ENCODE assay signal across 9 cellular contexts in genomic region chr1:77539510-77540142, GRCh38.
DNase-seq lines count a peak whose midpoint lies in the region; ATAC-seq, FAIRE-seq and TF ChIP-seq lines count a peak whose summit lies in the region.
"Had no signal": no experiment of that assay in that cellular context is flagged by ENCODE, and none has a peak within 500 bp of the region (broad histone marks: within the 10 kb centered on the region; RNA-seq: fewer than 3 reads in every experiment).

No MANE protein-coding gene starts in this region.

- H3K27me3 ChIP-seq in BLaER1 (no peaks in the 10 kb centered on the region), mammary epithelial cell (ENCODE audit: insufficient read depth, low read length) (no peaks in the 10 kb centered on the region), mesenchymal stem cell (ENCODE audit: control insufficient read depth in 1 of 2, insufficient read depth in 1 of 2, low read length in 2 of 2) (no peaks in the 10 kb centered on the region)

- H2BK5ac ChIP-seq in mesenchymal stem cell (ENCODE audit: low read depth, low read length, poor library complexity, severe bottlenecking): peak overlapping the region; percentile 98

- H3K36me3 Mint-ChIP-seq in activated naive CD4-positive, alpha-beta T cell treated with anti-CD3 and anti-CD28 coated beads, Interleukin-2, amount 50 U/mL, for 72 hours: no peaks in the 10 kb centered on the region
- no peaks in the 10 kb centered on the region for H3K36me3 Mint-ChIP-seq in activated naive CD4-positive, alpha-beta T cell treated with anti-CD3 and anti-CD28 coated beads, Interleukin-2, amount 10 ng/mL, durations not matched to agents 7 days and 5 days

- H3K79me1 ChIP-seq in mesenchymal stem cell (replicated peaks; ENCODE audit: low read length, poor library complexity, severe bottlenecking): peaks cover 3% of the 10 kb centered on the region

- DNase-seq in HTR-8/SVneo (ENCODE audit: insufficient read length, low spot score) (peak; percentile 31), mammary epithelial cell (peak; percentile 48), mesenchymal stem cell (peak; percentile 74), GM10266 (ENCODE audit: extremely low spot score) (no peak), NCI-H345 (lab: John Stamatoyannopoulos, UW) (no peak)
- no peak for DNase-seq in activated naive CD4-positive, alpha-beta T cell treated with anti-CD3 and anti-CD28 coated beads, Interleukin-2, amount 50 U/mL, for 72 hours (ENCODE audit: low spot score in 2 of 2)
- no peak for DNase-seq in activated naive CD4-positive, alpha-beta T cell treated with anti-CD3 and anti-CD28 coated beads, Interleukin-2, amount 10 ng/mL, durations not matched to agents 7 days and 5 days
- DNase-seq: stimulated activated naive CD4-positive, alpha-beta T cell had no signal

- H3K4me3 ChIP-seq in BLaER1 (no peak overlapping the region), mammary epithelial cell (replicated peaks in 1 of 3; ENCODE audit: insufficient read depth in 1 of 3, low read depth in 2 of 3, low read length in 3 of 3) (no peak overlapping the region), mesenchymal stem cell (ENCODE audit: insufficient read depth in 1 of 2, low read depth in 1 of 2, low read length in 2 of 2) (peak overlapping the region in 1 of 2 experiments; percentile 46)

- no peak for FAIRE-seq in HTR-8/SVneo (lab: Jason Lieb, UNC)

- H4K91ac ChIP-seq in mesenchymal stem cell (ENCODE audit: low read length): peak overlapping the region; percentile 12

- H3K4me1 ChIP-seq in BLaER1 (peaks cover 53% of the 10 kb centered on the region), mammary epithelial cell (ENCODE audit: insufficient read depth, low read length) (peaks cover 41% of the 10 kb centered on the region), mesenchymal stem cell (ENCODE audit: control insufficient read depth, insufficient read depth, low read depth, low read length) (peaks cover 20% of the 10 kb centered on the region)

- no TSS peak for BruUV-seq in mammary epithelial cell (replicated peaks; lab: Mats Ljungman, UMichigan)

- dilution Hi-C loops in mammary epithelial cell (cut with HindIII; ENCODE audit: low sequenced_read_pairs): no loop called here

- H2AFZ ChIP-seq in mammary epithelial cell (ENCODE audit: low read depth, low read length): peak overlapping the region; percentile 68
- no peak overlapping the region for H2AFZ ChIP-seq in mesenchymal stem cell (ENCODE audit: low read depth, low read length)

- H2AK5ac ChIP-seq in mesenchymal stem cell (ENCODE audit: low read length, severe bottlenecking): peak overlapping the region; percentile 82

- no peak for ATAC-seq in activated naive CD4-positive, alpha-beta T cell treated with anti-CD3 and anti-CD28 coated beads, Interleukin-2, amount 50 U/mL, for 72 hours

- no peaks in the 10 kb centered on the region for H3K36me3 ChIP-seq in BLaER1
- H3K36me3 ChIP-seq in mammary epithelial cell (ENCODE audit: insufficient read depth, low read length): no peaks in the 10 kb centered on the region
- no peaks in the 10 kb centered on the region for H3K36me3 ChIP-seq in mesenchymal stem cell (ENCODE audit: control insufficient read depth in 1 of 2, insufficient read depth in 2 of 2, low read depth in 1 of 2, low read length in 2 of 2)

- H4K20me1 ChIP-seq in BLaER1 (no peaks in the 10 kb centered on the region), mammary epithelial cell (ENCODE audit: insufficient read depth, low read length) (no peaks in the 10 kb centered on the region)

- peak overlapping the region in 1 of 2 experiments; percentile 6 for H3K23ac ChIP-seq in mesenchymal stem cell (ENCODE audit: low read length in 2 of 2)

- in situ Hi-C loops in mammary epithelial cell (cut with MboI; ENCODE audit: low sequenced_read_pairs in 2 of 2): loop anchor here (10.0 to 25.0 kb wide), 3 partner anchors 227 to 395 kb away; no protein-coding TSS in a partner anchor

- H3K79me2 ChIP-seq in mammary epithelial cell (ENCODE audit: insufficient read depth, low read length): no peaks in the 10 kb centered on the region

- H3K27me3 Mint-ChIP-seq in activated naive CD4-positive, alpha-beta T cell treated with anti-CD3 and anti-CD28 coated beads, Interleukin-2, amount 10 ng/mL, durations not matched to agents 7 days and 5 days: no peaks in the 10 kb centered on the region

- 88% methylated on average over 2 of the region's 4 CpGs for WGBS in mammary epithelial cell (ENCODE audit: low coverage, missing lambda C conversion rate)
- 46% methylated on average over 4 of the region's 4 CpGs for WGBS in mesenchymal stem cell

- H3K9me3 ChIP-seq in BLaER1 (no peaks in the 10 kb centered on the region), mammary epithelial cell (replicated peaks; ENCODE audit: insufficient read depth, low read length) (no peaks in the 10 kb centered on the region), mesenchymal stem cell (ENCODE audit: control insufficient read depth, low read length) (no peaks in the 10 kb centered on the region)

- H3K9me3 Mint-ChIP-seq in activated naive CD4-positive, alpha-beta T cell treated with anti-CD3 and anti-CD28 coated beads, Interleukin-2, amount 50 U/mL, for 72 hours: no peaks in the 10 kb centered on the region
- H3K9me3 Mint-ChIP-seq in activated naive CD4-positive, alpha-beta T cell treated with anti-CD3 and anti-CD28 coated beads, Interleukin-2, amount 10 ng/mL, durations not matched to agents 7 days and 5 days: no peaks in the 10 kb centered on the region

- peak overlapping the region; percentile 42 to 50 for H3K4ac ChIP-seq in mesenchymal stem cell (ENCODE audit: low read depth in 1 of 2, low read length in 2 of 2)

- H3K27ac ChIP-seq in BLaER1 (no peak overlapping the region; the same call in 1 of the 2 replicates), mammary epithelial cell (ENCODE audit: insufficient read depth, low read depth, low read length) (peak overlapping the region; percentile 55), mesenchymal stem cell (ENCODE audit: low read length, poor library complexity, severe bottlenecking) (peak overlapping the region; percentile 99)

- peak overlapping the region; percentile 68 for H4K8ac ChIP-seq in mesenchymal stem cell (ENCODE audit: low read length)

- TF ChIP-seq CTCF in mammary epithelial cell (conservative IDR thresholded peaks at IDR 0.05 in 1 of 2, IDR thresholded peaks at IDR 0.05 in 1 of 2; ENCODE audit: extremely low read depth in 1 of 2, insufficient read depth in 1 of 2, low read depth in 1 of 2, low read length in 2 of 2): no peak
- no peak for TF ChIP-seq CTCF in GM10266 (IDR thresholded peaks at IDR 0.05; ENCODE audit: control insufficient read depth, insufficient read depth, low read depth, missing control alignments)

- no peak overlapping the region for H2BK15ac ChIP-seq in mesenchymal stem cell (ENCODE audit: low read depth, poor library complexity, severe bottlenecking)

- H3K4me2 ChIP-seq in BLaER1: peak overlapping the region; percentile 52
- peak overlapping the region; percentile 40 for H3K4me2 ChIP-seq in mammary epithelial cell (ENCODE audit: insufficient read depth, low read depth, low read length)
- peak overlapping the region; percentile 40 for H3K4me2 ChIP-seq in mesenchymal stem cell (ENCODE audit: low read length, poor library complexity, severe bottlenecking)

- peak overlapping the region; percentile 11 to 98 for H2BK12ac ChIP-seq in mesenchymal stem cell (ENCODE audit: low read length in 2 of 2)

- CTCF ChIA-PET in mammary epithelial cell (lab: Charles Lee; ENCODE audit: low non-redundant PET): interaction anchor here (0.7 kb wide), 1 partner anchor 575 kb away, joined by 5 read pairs; no protein-coding TSS in a partner anchor
- CTCF ChIA-PET in activated naive CD4-positive, alpha-beta T cell treated with anti-CD3 and anti-CD28 coated beads, Interleukin-2, amount 10 ng/mL, durations not matched to agents 7 days and 5 days (lab: Charles Lee): interaction anchor here (0.6 kb wide), 1 partner anchor 442 kb away, joined by 3 read pairs; no protein-coding TSS in a partner anchor

- H3K18ac ChIP-seq in mesenchymal stem cell (ENCODE audit: low read depth in 1 of 2, low read length in 2 of 2): peak overlapping the region; percentile 24 to 95

- H3K27ac Mint-ChIP-seq in activated naive CD4-positive, alpha-beta T cell treated with anti-CD3 and anti-CD28 coated beads, Interleukin-2, amount 50 U/mL, for 72 hours: peak overlapping the region in 1 of 2 donors; percentile 82
- H3K27ac Mint-ChIP-seq in activated naive CD4-positive, alpha-beta T cell treated with anti-CD3 and anti-CD28 coated beads, Interleukin-2, amount 10 ng/mL, durations not matched to agents 7 days and 5 days: no peak overlapping the region

- intact Hi-C loops in mammary epithelial cell (cut with micrococcal nuclease): loop anchor here (5.0 to 10.0 kb wide), 3 partner anchors 217 to 575 kb away; partner anchors contain the start of gene PIGK

- peaks cover 6% of the 10 kb centered on the region for H3K4me1 Mint-ChIP-seq in activated naive CD4-positive, alpha-beta T cell treated with anti-CD3 and anti-CD28 coated beads, Interleukin-2, amount 10 ng/mL, durations not matched to agents 7 days and 5 days

- H3K14ac ChIP-seq in mesenchymal stem cell (ENCODE audit: low read length in 2 of 2): peak overlapping the region in 1 of 2 experiments; percentile 35

- no peak overlapping the region for H3K4me3 Mint-ChIP-seq in activated naive CD4-positive, alpha-beta T cell treated with anti-CD3 and anti-CD28 coated beads, Interleukin-2, amount 10 ng/mL, durations not matched to agents 7 days and 5 days

- peak overlapping the region; percentile 56 for H2BK120ac ChIP-seq in mesenchymal stem cell (ENCODE audit: low read depth, low read length)

- H3K9ac ChIP-seq in BLaER1 (no peak overlapping the region; the same call in 1 of the 2 replicates), mammary epithelial cell (ENCODE audit: insufficient read depth, low read length) (no peak overlapping the region), mesenchymal stem cell (ENCODE audit: low read length) (peak overlapping the region; percentile 89)

Comparison
In these comparisons a context has a peak if more than half of its experiments do, and no peak if none do; other contexts are left out.
1. DNase-seq: peak in HTR-8/SVneo (single experiment), mammary epithelial cell (single experiment) and mesenchymal stem cell (single experiment); none in GM10266 (single experiment), activated naive CD4-positive, alpha-beta T cell treated with anti-CD3 and anti-CD28 coated beads, Interleukin-2, amount 50 U/mL, for 72 hours (0 of 2), activated naive CD4-positive, alpha-beta T cell treated with anti-CD3 and anti-CD28 coated beads, Interleukin-2, amount 10 ng/mL, durations not matched to agents 7 days and 5 days (single experiment) and NCI-H345 (single experiment).
2. Peak in every context shown above with its lines, with median percentiles within 50 percentile points of each other: H3K4me2 ChIP-seq.